In the genomic region with DNA sequence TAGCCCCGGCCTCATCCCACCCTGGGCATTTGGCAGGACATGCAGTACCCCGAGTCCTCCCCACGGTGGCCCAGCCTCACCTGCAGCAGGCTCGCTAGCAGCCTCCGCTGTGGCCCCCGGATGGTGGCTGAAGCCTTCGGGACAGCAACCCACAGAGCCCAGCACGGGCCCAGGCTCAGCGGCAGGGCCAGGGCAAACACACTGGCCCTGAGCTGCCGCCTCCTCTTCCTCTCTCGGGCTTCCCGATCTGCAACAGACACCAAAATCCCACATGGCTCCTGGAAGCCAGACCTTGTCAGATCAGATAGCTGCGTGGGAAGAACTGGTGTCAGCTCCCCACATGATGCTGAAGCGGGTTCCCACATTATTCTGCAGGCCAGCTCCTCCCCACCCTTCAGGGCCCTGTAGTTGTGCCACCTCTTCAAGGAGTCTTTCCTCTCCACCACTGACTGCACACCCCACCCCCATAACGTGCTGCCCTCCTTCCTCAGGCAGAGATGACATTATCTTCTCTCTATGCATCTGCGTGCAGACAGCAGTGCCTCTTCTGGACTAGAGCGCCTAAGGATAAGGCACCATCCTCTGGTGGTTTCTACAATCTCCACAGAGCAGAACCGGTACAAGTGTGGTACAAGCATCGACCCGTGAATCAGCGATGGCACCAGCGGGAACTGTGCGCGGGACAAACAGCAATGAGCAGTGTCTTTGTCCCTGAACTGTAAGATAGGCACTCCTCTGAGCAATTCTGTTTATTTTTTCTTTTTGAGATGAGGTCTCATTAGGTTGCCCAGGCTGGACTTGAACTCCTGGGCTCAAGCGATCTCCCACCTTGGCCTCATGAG, we compare ENCODE assay signal across 1 cellular context.
TF ChIP-seq lines count a peak whose summit lies in the region.

No MANE protein-coding gene starts in this region.

TF ChIP-seq in HepG2, 621 proteins besides CTCF, POLR2A, EP300 and RAD21:
- TF ChIP-seq, protein P1, sequence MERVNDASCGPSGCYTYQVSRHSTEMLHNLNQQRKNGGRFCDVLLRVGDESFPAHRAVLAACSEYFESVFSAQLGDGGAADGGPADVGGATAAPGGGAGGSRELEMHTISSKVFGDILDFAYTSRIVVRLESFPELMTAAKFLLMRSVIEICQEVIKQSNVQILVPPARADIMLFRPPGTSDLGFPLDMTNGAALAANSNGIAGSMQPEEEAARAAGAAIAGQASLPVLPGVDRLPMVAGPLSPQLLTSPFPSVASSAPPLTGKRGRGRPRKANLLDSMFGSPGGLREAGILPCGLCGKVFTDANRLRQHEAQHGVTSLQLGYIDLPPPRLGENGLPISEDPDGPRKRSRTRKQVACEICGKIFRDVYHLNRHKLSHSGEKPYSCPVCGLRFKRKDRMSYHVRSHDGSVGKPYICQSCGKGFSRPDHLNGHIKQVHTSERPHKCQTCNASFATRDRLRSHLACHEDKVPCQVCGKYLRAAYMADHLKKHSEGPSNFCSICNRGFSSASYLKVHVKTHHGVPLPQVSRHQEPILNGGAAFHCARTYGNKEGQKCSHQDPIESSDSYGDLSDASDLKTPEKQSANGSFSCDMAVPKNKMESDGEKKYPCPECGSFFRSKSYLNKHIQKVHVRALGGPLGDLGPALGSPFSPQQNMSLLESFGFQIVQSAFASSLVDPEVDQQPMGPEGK (CRISPR knock-in tag; IDR thresholded peaks at IDR 0.05) = no peak
- TF ChIP-seq ZNF232 (CRISPR knock-in tag; IDR thresholded peaks at IDR 0.05; ENCODE audit: borderline replicate concordance) = no peak
- TF ChIP-seq, protein P2, sequence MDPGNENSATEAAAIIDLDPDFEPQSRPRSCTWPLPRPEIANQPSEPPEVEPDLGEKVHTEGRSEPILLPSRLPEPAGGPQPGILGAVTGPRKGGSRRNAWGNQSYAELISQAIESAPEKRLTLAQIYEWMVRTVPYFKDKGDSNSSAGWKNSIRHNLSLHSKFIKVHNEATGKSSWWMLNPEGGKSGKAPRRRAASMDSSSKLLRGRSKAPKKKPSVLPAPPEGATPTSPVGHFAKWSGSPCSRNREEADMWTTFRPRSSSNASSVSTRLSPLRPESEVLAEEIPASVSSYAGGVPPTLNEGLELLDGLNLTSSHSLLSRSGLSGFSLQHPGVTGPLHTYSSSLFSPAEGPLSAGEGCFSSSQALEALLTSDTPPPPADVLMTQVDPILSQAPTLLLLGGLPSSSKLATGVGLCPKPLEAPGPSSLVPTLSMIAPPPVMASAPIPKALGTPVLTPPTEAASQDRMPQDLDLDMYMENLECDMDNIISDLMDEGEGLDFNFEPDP (CRISPR knock-in tag; conservative IDR thresholded peaks at IDR 0.05) = no peak
- TF ChIP-seq, protein P3, sequence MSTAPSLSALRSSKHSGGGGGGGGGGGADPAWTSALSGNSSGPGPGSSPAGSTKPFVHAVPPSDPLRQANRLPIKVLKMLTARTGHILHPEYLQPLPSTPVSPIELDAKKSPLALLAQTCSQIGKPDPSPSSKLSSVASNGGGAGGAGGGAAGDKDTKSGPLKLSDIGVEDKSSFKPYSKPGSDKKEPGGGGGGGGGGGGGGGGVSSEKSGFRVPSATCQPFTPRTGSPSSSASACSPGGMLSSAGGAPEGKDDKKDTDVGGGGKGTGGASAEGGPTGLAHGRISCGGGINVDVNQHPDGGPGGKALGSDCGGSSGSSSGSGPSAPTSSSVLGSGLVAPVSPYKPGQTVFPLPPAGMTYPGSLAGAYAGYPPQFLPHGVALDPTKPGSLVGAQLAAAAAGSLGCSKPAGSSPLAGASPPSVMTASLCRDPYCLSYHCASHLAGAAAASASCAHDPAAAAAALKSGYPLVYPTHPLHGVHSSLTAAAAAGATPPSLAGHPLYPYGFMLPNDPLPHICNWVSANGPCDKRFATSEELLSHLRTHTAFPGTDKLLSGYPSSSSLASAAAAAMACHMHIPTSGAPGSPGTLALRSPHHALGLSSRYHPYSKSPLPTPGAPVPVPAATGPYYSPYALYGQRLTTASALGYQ (CRISPR knock-in tag; IDR thresholded peaks at IDR 0.05) = no peak
